Comparison of ENCODE assay signal across 13 cellular contexts in genomic region chr3:4340411-4341335, GRCh38. TPM values are rescaled to one million over a fixed set of nuclear protein-coding genes. Genes with fewer than 3 reads are reported as not detected.
A peak's percentile ranks its signal among the peaks of the same experiment; 100 is the strongest.
DNase-seq lines count a peak whose midpoint lies in the region; ATAC-seq and TF ChIP-seq lines count a peak whose summit lies in the region.
"Had no signal": no experiment of that assay in that cellular context is flagged by ENCODE, and none has a peak within 500 bp of the region (broad histone marks: within the 10 kb centered on the region; RNA-seq: fewer than 3 reads in every experiment).

No MANE protein-coding gene starts in this region.

- no peaks in the 10 kb centered on the region for H3K79me1 ChIP-seq in trophoblast cell (ENCODE audit: low read length)

- H3K27me3 ChIP-seq in BLaER1 treated with 17β-estradiol and CSF1 and Interleukin-3, amounts not matched to agents 10 nM and 100 nM, result no peaks in the 10 kb centered on the region
- no peaks in the 10 kb centered on the region for H3K27me3 ChIP-seq in esophagus squamous epithelium
- H3K27me3 ChIP-seq in trophoblast cell (ENCODE audit: insufficient read depth, low read length), result no peaks in the 10 kb centered on the region
- no peaks in the 10 kb centered on the region for H3K27me3 ChIP-seq in BE2C

- H3K14ac ChIP-seq in trophoblast cell (ENCODE audit: low read length), result no peak overlapping the region

- peak overlapping the region in 1 of 3 experiments; percentile 21 for H3K4me3 Mint-ChIP-seq in nephron
- H3K4me3 Mint-ChIP-seq: CD4-positive, CD25-positive, alpha-beta regulatory T cell; T-helper 17 cell had no signal

- no peak for TF ChIP-seq POLR2A in esophagus squamous epithelium (IDR thresholded peaks at IDR 0.05)

- no peaks in the 10 kb centered on the region for H3K79me2 ChIP-seq in trophoblast cell (ENCODE audit: control insufficient read depth, insufficient read depth, low read length, poor library complexity)

- no peaks in the 10 kb centered on the region for H3K27me3 Mint-ChIP-seq in nephron (ENCODE audit: low read depth)
- H3K27me3 Mint-ChIP-seq: CD4-positive, CD25-positive, alpha-beta regulatory T cell; progenitor cell of endocrine pancreas; T-helper 17 cell had no signal

- 67 to 76% methylated on average over 6 of the region's 6 CpGs for WGBS in esophagus squamous epithelium, 2 donors
- WGBS in trophoblast cell (ENCODE audit: extremely low coverage, insufficient coverage, insufficient read length), result no CpG with 5 or more reads among the region's 6 CpGs

- DNase-seq in OCI-M1 (lab: John Stamatoyannopoulos, UW), result peak; percentile 73
- DNase-seq in esophagus squamous epithelium (lab: John Stamatoyannopoulos, UW), result no peak
- no peak for DNase-seq in activated CD8-positive, alpha-beta memory T cell treated with anti-CD3 and anti-CD28 coated beads, Interleukin-2, amount 50 U/mL, for 4 hours
- DNase-seq in trophoblast cell, result no peak
- no peak for DNase-seq in BE2C
- DNase-seq: CD4-positive, CD25-positive, alpha-beta regulatory T cell; islet precursor cell; NCI-H2081 treated with DMSO at 0.1 percent for 48 hours; T-helper 17 cell had no signal

- TF ChIP-seq CTCF in esophagus squamous epithelium (IDR thresholded peaks at IDR 0.05) (no peak), nephron (IDR thresholded peaks at IDR 0.05; ENCODE audit: unreplicated experiment in 3 of 3) (no peak), BE2C (IDR thresholded peaks at IDR 0.05; ENCODE audit: low read depth, low read length) (no peak)

- no peak overlapping the region for H3K23ac ChIP-seq in trophoblast cell (ENCODE audit: low read length)

- ATAC-seq in GM21619 (IDR thresholded peaks at IDR 0.05; ENCODE audit: unreplicated experiment), result no peak
- ATAC-seq: T-helper 17 cell had no signal

- H3K18ac ChIP-seq in trophoblast cell (ENCODE audit: low read length), result no peak overlapping the region

- no peak overlapping the region for H3K4ac ChIP-seq in trophoblast cell (ENCODE audit: low read depth, low read length)

- no peak overlapping the region for H2BK120ac ChIP-seq in trophoblast cell (ENCODE audit: insufficient read depth, low read length, poor library complexity)

- H3K4me1 Mint-ChIP-seq in nephron, result peaks cover 10% of the 10 kb centered on the region

- H3K4me3 ChIP-seq in BLaER1 treated with 17β-estradiol and CSF1 and Interleukin-3, amounts not matched to agents 10 nM and 100 nM, result no peak overlapping the region
- H3K4me3 ChIP-seq in esophagus squamous epithelium (no peak overlapping the region), trophoblast cell (ENCODE audit: low read depth, low read length) (no peak overlapping the region), BE2C (ENCODE audit: low read depth, low read length) (no peak overlapping the region)

- H3K27ac ChIP-seq in BLaER1 treated with 17β-estradiol and CSF1 and Interleukin-3, amounts not matched to agents 10 nM and 100 nM, result peak overlapping the region in 5 of 11 experiments; percentile 9 to 48 (median 23); a peak in 5 of 22 replicates
- peak overlapping the region in 3 of 4 donors; percentile 62 to 70 (median 65) for H3K27ac ChIP-seq in esophagus squamous epithelium
- no peak overlapping the region for H3K27ac ChIP-seq in trophoblast cell (ENCODE audit: low read depth, low read length)

- no peak overlapping the region for H2AFZ ChIP-seq in trophoblast cell (ENCODE audit: insufficient read depth, low read length, poor library complexity)

- H4K91ac ChIP-seq in trophoblast cell (ENCODE audit: low read depth, low read length), result no peak overlapping the region

- H3K9ac ChIP-seq in BLaER1 treated with 17β-estradiol and CSF1 and Interleukin-3, amounts not matched to agents 10 nM and 100 nM, result no peak overlapping the region
- H3K9ac ChIP-seq in trophoblast cell (ENCODE audit: low read length), result no peak overlapping the region

- H2BK5ac ChIP-seq in trophoblast cell (ENCODE audit: low read depth, low read length, poor library complexity), result no peak overlapping the region

- H3K9me3 Mint-ChIP-seq in nephron, result peaks cover 17% of the 10 kb centered on the region

- no peak overlapping the region for H2BK12ac ChIP-seq in trophoblast cell (ENCODE audit: low read length)

- intact Hi-C loops in esophagus squamous epithelium (cut with DNase I), result no loop called here

- peaks cover 0 to 25% (median 0%) of the 10 kb centered on the region in 11 experiments; a peak in 2 of 22 replicates for H3K36me3 ChIP-seq in BLaER1 treated with 17β-estradiol and CSF1 and Interleukin-3, amounts not matched to agents 10 nM and 100 nM
- H3K36me3 ChIP-seq in esophagus squamous epithelium, result no peaks in the 10 kb centered on the region
- no peaks in the 10 kb centered on the region for H3K36me3 ChIP-seq in trophoblast cell (ENCODE audit: control insufficient read depth in 1 of 2, insufficient read depth in 2 of 2, low read length in 2 of 2)
- no peaks in the 10 kb centered on the region for H3K36me3 ChIP-seq in BE2C

- H3K27ac Mint-ChIP-seq in nephron, result peak overlapping the region; percentile 75 to 91 (median 89)
- H3K27ac Mint-ChIP-seq: progenitor cell of endocrine pancreas, T-helper 17 cell had no signal

- no peak overlapping the region for H2AK5ac ChIP-seq in trophoblast cell (ENCODE audit: low read length)

- no peak overlapping the region for H4K12ac ChIP-seq in trophoblast cell (ENCODE audit: low read depth, low read length)

- peaks cover 16% of the 10 kb centered on the region for H3K36me3 Mint-ChIP-seq in nephron (ENCODE audit: low read depth)

- peak overlapping the region in 9 of 11 experiments; percentile 1 to 55 (median 26); a peak in 12 of 22 replicates for H3K4me2 ChIP-seq in BLaER1 treated with 17β-estradiol and CSF1 and Interleukin-3, amounts not matched to agents 10 nM and 100 nM
- no peak overlapping the region for H3K4me2 ChIP-seq in trophoblast cell (ENCODE audit: low read length)

- H4K8ac ChIP-seq in trophoblast cell (ENCODE audit: low read depth, low read length), result no peak overlapping the region

- no peaks in the 10 kb centered on the region for H3K9me3 ChIP-seq in BLaER1 treated with 17β-estradiol and CSF1 and Interleukin-3, amounts not matched to agents 10 nM and 100 nM (replicated peaks in 1 of 11)
- H3K9me3 ChIP-seq in esophagus squamous epithelium (no peaks in the 10 kb centered on the region), trophoblast cell (ENCODE audit: insufficient read depth, low read depth, low read length) (no peaks in the 10 kb centered on the region), BE2C (no peaks in the 10 kb centered on the region)

- H4K20me1 ChIP-seq in BLaER1 treated with 17β-estradiol and CSF1 and Interleukin-3, amounts not matched to agents 10 nM and 100 nM, result no peaks in the 10 kb centered on the region; a peak in 1 of 22 replicates

- peaks cover 0 to 14% (median 8%) of the 10 kb centered on the region in 10 experiments; a peak in 10 of 20 replicates for H3K4me1 ChIP-seq in BLaER1 treated with 17β-estradiol and CSF1 and Interleukin-3, amounts not matched to agents 10 nM and 100 nM
- H3K4me1 ChIP-seq in esophagus squamous epithelium (peaks cover 0 to 19% (median 9%) of the 10 kb centered on the region in 3 donors), trophoblast cell (ENCODE audit: control insufficient read depth in 1 of 2, insufficient read depth in 2 of 2, low read length in 2 of 2) (no peaks in the 10 kb centered on the region), BE2C (peaks cover 6% of the 10 kb centered on the region; the same call in 1 of the 2 replicates)

RNA-seq across cellular contexts. Expression of gene SETMAR, which starts 37.5 kb away (rescaled TPM):
- 10 to 100 TPM; 11.4 to 28.6 (median 16.0) TPM for total RNA-seq in esophagus squamous epithelium
- 14.2 and 15.0 TPM in 2 replicates for polyA plus RNA-seq in trophoblast cell (2013)
- 6.5 TPM for polyA plus RNA-seq in BE2C (2012; ENCODE audit: insufficient read depth, insufficient read length, low read depth)
